Comparison of ENCODE assay signal across 9 cellular contexts in genomic region chr17:31345191-31345747, GRCh38. TPM values are rescaled to one million over a fixed set of nuclear protein-coding genes. Genes with fewer than 3 reads are reported as not detected.
DNase-seq lines count a peak whose midpoint lies in the region; ATAC-seq, FAIRE-seq and TF ChIP-seq lines count a peak whose summit lies in the region.
"Not testable (repeated sequence)": the region's sequence is repeated elsewhere in the genome, so short reads cannot be mapped to it uniquely, and the experiment has no call there.
"Had no signal": no experiment of that assay in that cellular context is flagged by ENCODE, and none has a peak within 500 bp of the region (broad histone marks: within the 10 kb centered on the region; RNA-seq: fewer than 3 reads in every experiment).

No MANE protein-coding gene starts in this region.

- not testable (repeated sequence) for H3K9ac ChIP-seq in HepG2 (ENCODE audit: insufficient read depth, low read depth, low read length)

- 93% methylated on average over 14 of the region's 34 CpGs for WGBS in HepG2 (ENCODE audit: low lambda C conversion rate)

- not testable (repeated sequence) for H3K27ac ChIP-seq in HepG2 (ENCODE audit: extremely low read length, insufficient read depth, low read length)

- not testable (repeated sequence) for H4K20me1 ChIP-seq in HepG2 (ENCODE audit: insufficient read depth, low read length)

- TF ChIP-seq CTCF in activated CD8-positive, alpha-beta T cell treated with anti-CD3 and anti-CD28 coated beads for 36 hours (IDR thresholded peaks at IDR 0.05); HepG2 (CRISPR knock-in tag; IDR thresholded peaks at IDR 0.05): not testable (repeated sequence)

- not testable (repeated sequence) for H3K4me3 Mint-ChIP-seq in activated CD8-positive, alpha-beta T cell treated with anti-CD3 and anti-CD28 coated beads for 36 hours; activated T-helper 17 cell treated with anti-CD3 and anti-CD28 coated beads, Interleukin-2, amount 50 U/mL, for 72 hours

- not testable (repeated sequence) for DNase-seq in activated CD8-positive, alpha-beta T cell treated with anti-CD3 and anti-CD28 coated beads for 36 hours; HepG2 (ENCODE audit: low spot score)

- H3K9me3 Mint-ChIP-seq in activated CD8-positive, alpha-beta T cell treated with anti-CD3 and anti-CD28 coated beads for 36 hours; activated T-helper 17 cell treated with anti-CD3 and anti-CD28 coated beads, Interleukin-2, amount 50 U/mL, for 72 hours: not testable (repeated sequence)

- peak; percentile 62 for ATAC-seq in activated CD8-positive, alpha-beta T cell treated with anti-CD3 and anti-CD28 coated beads for 36 hours
- peak; percentile 26 for ATAC-seq in activated T-helper 17 cell treated with anti-CD3 and anti-CD28 coated beads, Interleukin-2, amount 50 U/mL, for 72 hours (replicated peaks)
- ATAC-seq in esophagus mucosa: peak; percentile 35
- peak; percentile 53 for ATAC-seq in HepG2

- H3K27me3 ChIP-seq in HepG2 (ENCODE audit: control insufficient read depth in 1 of 2, insufficient read depth in 2 of 2, low read length in 2 of 2): not testable (repeated sequence)

- H3K4me2 ChIP-seq in HepG2 (ENCODE audit: low read depth, low read length): not testable (repeated sequence)

- H3K36me3 ChIP-seq in HepG2 (replicated peaks in 1 of 2; ENCODE audit: control insufficient read depth in 1 of 2, insufficient read depth in 2 of 2, low read length in 2 of 2): peaks cover 0 to 21% of the 10 kb centered on the region in 2 experiments; a peak in 3 of 5 replicates

- H3K4me3 ChIP-seq in HepG2 (replicated peaks in 1 of 3; ENCODE audit: insufficient read depth in 1 of 3, low read depth in 2 of 3, low read length in 3 of 3): not testable (repeated sequence)

- POLR2A ChIA-PET in activated CD8-positive, alpha-beta T cell treated with anti-CD3 and anti-CD28 coated beads for 36 hours (lab: Charles Lee); HepG2 (lab: Yijun Ruan, JAX): not testable (repeated sequence)

- not testable (repeated sequence) for TF ChIP-seq POLR2A in HepG2 (IDR thresholded peaks at IDR 0.05; ENCODE audit: insufficient read depth in 1 of 2, low read depth in 2 of 2, low read length in 2 of 2)

- TF ChIP-seq RAD21 in HepG2 (CRISPR knock-in tag; IDR thresholded peaks at IDR 0.05): not testable (repeated sequence)

- not testable (repeated sequence) for TF ChIP-seq EP300 in HepG2 (IDR thresholded peaks at IDR 0.05; ENCODE audit: low read depth in 2 of 2, low read length in 2 of 2); HepG2 (CRISPR knock-in tag; IDR thresholded peaks at IDR 0.05; ENCODE audit: borderline replicate concordance)

- not testable (repeated sequence) for H3K36me3 Mint-ChIP-seq in activated CD8-positive, alpha-beta T cell treated with anti-CD3 and anti-CD28 coated beads for 36 hours (ENCODE audit: low read depth)
- peaks cover 32% of the 10 kb centered on the region for H3K36me3 Mint-ChIP-seq in activated T-helper 17 cell treated with anti-CD3 and anti-CD28 coated beads, Interleukin-2, amount 50 U/mL, for 72 hours (ENCODE audit: low read depth)

- CTCF ChIA-PET in activated CD8-positive, alpha-beta T cell treated with anti-CD3 and anti-CD28 coated beads for 36 hours (lab: Charles Lee): interaction anchor here (0.9 kb wide), 1 partner anchor 79 kb away, joined by 3 read pairs; no protein-coding TSS in a partner anchor
- CTCF ChIA-PET in HepG2 (lab: Yijun Ruan, JAX; ENCODE audit: low intra/inter-chr PET ratio, low total read pairs): not testable (repeated sequence)

- not testable (repeated sequence) for H3K27me3 Mint-ChIP-seq in activated CD8-positive, alpha-beta T cell treated with anti-CD3 and anti-CD28 coated beads for 36 hours; activated T-helper 17 cell treated with anti-CD3 and anti-CD28 coated beads, Interleukin-2, amount 50 U/mL, for 72 hours

- BruUV-seq in HepG2 (replicated peaks; lab: Mats Ljungman, UMichigan): not testable (repeated sequence)

- in situ Hi-C loops in HepG2 (cut with HindIII; ENCODE audit: extremely low pct_ligation_motif_present, low pct_unique_long_range_greater_than_20kb): not testable (repeated sequence)

- not testable (repeated sequence) for H3K27ac Mint-ChIP-seq in activated CD8-positive, alpha-beta T cell treated with anti-CD3 and anti-CD28 coated beads for 36 hours; activated T-helper 17 cell treated with anti-CD3 and anti-CD28 coated beads, Interleukin-2, amount 50 U/mL, for 72 hours

- H3K9me3 ChIP-seq in HepG2 (ENCODE audit: low read length): not testable (repeated sequence)

- not testable (repeated sequence) for H3K4me1 Mint-ChIP-seq in activated CD8-positive, alpha-beta T cell treated with anti-CD3 and anti-CD28 coated beads for 36 hours (ENCODE audit: low read depth); activated T-helper 17 cell treated with anti-CD3 and anti-CD28 coated beads, Interleukin-2, amount 50 U/mL, for 72 hours

- not testable (repeated sequence) for H3K79me2 ChIP-seq in HepG2 (ENCODE audit: insufficient read depth, low read length)

- not testable (repeated sequence) for H2AFZ ChIP-seq in HepG2 (ENCODE audit: low read length)

- H3K4me1 ChIP-seq in HepG2 (ENCODE audit: insufficient read depth, low read length): not testable (repeated sequence)

- FAIRE-seq in HepG2 (lab: Jason Lieb, UNC): not testable (repeated sequence)

- intact Hi-C loops in activated CD8-positive, alpha-beta T cell treated with anti-CD3 and anti-CD28 coated beads for 36 hours (cut with micrococcal nuclease); HepG2 (cut with micrococcal nuclease; ENCODE audit: unreplicated experiment): not testable (repeated sequence)

RNA-seq across cellular contexts. Expression of gene EVI2A, which starts 23.8 kb away (rescaled TPM):
- total RNA-seq in activated CD8-positive, alpha-beta T cell treated with anti-CD3 and anti-CD28 coated beads for 36 hours: 10 to 100 TPM; 31.7 to 37.0 TPM
- 10 to 100 TPM; 11.7 to 21.8 TPM for total RNA-seq in activated T-helper 17 cell treated with anti-CD3 and anti-CD28 coated beads, Interleukin-2, amount 50 U/mL, for 72 hours
- total RNA-seq in esophagus mucosa (0.52 TPM), HepG2 (2016; rRNA removed; fragmentation: Illumina TruSeq; extraction: Trizol) (not detected in 2 replicates)
- total RNA-seq in HepG2 (2016; cell fraction: cytosol; rRNA removed; fragmentation: Illumina TruSeq; extraction: Trizol; ENCODE audit: low read depth): not detected in 2 replicates
- total RNA-seq in HepG2 (2016; cell fraction: insoluble cytoplasmic fraction; rRNA removed; fragmentation: Illumina TruSeq; extraction: Trizol): not detected in 2 replicates
- total RNA-seq in HepG2 (2016; cell fraction: membrane; rRNA removed; fragmentation: Illumina TruSeq; extraction: Trizol): not detected in 2 replicates
- not detected in 2 replicates for total RNA-seq in HepG2 (2016; cell fraction: nucleus; rRNA removed; fragmentation: Illumina TruSeq; extraction: Trizol)
- polyA plus RNA-seq in HepG2 (2011; rRNA removed): not detected in 2 replicates
- polyA plus RNA-seq in HepG2 (2011; cell fraction: cytosol; rRNA removed): not detected in 2 replicates
- polyA plus RNA-seq in HepG2 (2011; cell fraction: nucleus; rRNA removed): not detected in 2 replicates
- not detected in 2 replicates for polyA plus RNA-seq in HepG2 (2012)
- polyA plus RNA-seq in HepG2 (2016; cell fraction: cytosol; fragmentation: Illumina TruSeq; extraction: Trizol; ENCODE audit: low read depth): not detected in 2 replicates
- polyA plus RNA-seq in HepG2 (2016; cell fraction: insoluble cytoplasmic fraction; fragmentation: Illumina TruSeq; extraction: Trizol; ENCODE audit: low read depth): not detected in 2 replicates
- polyA plus RNA-seq in HepG2 (2016; cell fraction: membrane; fragmentation: Illumina TruSeq; extraction: Trizol; ENCODE audit: low read depth): not detected in 2 replicates
- not detected in 2 replicates for polyA plus RNA-seq in HepG2 (2016; cell fraction: nucleus; fragmentation: Illumina TruSeq; extraction: Trizol; ENCODE audit: insufficient read depth, low read depth)
- polyA minus RNA-seq in HepG2 (2011; rRNA and poly(A)+ RNA removed; ENCODE audit: low replicate concordance): not detected in 2 replicates
- not detected in 2 replicates for polyA minus RNA-seq in HepG2 (2011; cell fraction: cytosol; rRNA and poly(A)+ RNA removed)
- not detected in 2 replicates for polyA minus RNA-seq in HepG2 (2011; cell fraction: nucleus; rRNA and poly(A)+ RNA removed)
- total RNA-seq: H1, H7 had no signal
- polyA plus RNA-seq: A549, H1 had no signal

RNA-seq across cellular contexts. Expression of gene EVI2B, which starts 31.4 kb away (rescaled TPM):
- total RNA-seq in activated CD8-positive, alpha-beta T cell treated with anti-CD3 and anti-CD28 coated beads for 36 hours: 10 to 100 TPM; 15.0 to 16.4 TPM
- 10 to 100 TPM; 18.5 to 20.7 TPM for total RNA-seq in activated T-helper 17 cell treated with anti-CD3 and anti-CD28 coated beads, Interleukin-2, amount 50 U/mL, for 72 hours
- total RNA-seq in esophagus mucosa: 1.3 TPM
- not detected in 2 replicates for total RNA-seq in HepG2 (2016; rRNA removed; fragmentation: Illumina TruSeq; extraction: Trizol)
- not detected in 2 replicates for total RNA-seq in HepG2 (2016; cell fraction: cytosol; rRNA removed; fragmentation: Illumina TruSeq; extraction: Trizol; ENCODE audit: low read depth)
- not detected in 2 replicates for total RNA-seq in HepG2 (2016; cell fraction: insoluble cytoplasmic fraction; rRNA removed; fragmentation: Illumina TruSeq; extraction: Trizol)
- total RNA-seq in HepG2 (2016; cell fraction: membrane; rRNA removed; fragmentation: Illumina TruSeq; extraction: Trizol): not detected in 2 replicates
- not detected in 2 replicates for total RNA-seq in HepG2 (2016; cell fraction: nucleus; rRNA removed; fragmentation: Illumina TruSeq; extraction: Trizol)
- not detected in 2 replicates for polyA plus RNA-seq in HepG2 (2011; rRNA removed)
- polyA plus RNA-seq in HepG2 (2011; cell fraction: cytosol; rRNA removed): not detected in 2 replicates
- polyA plus RNA-seq in HepG2 (2011; cell fraction: nucleus; rRNA removed): not detected in 2 replicates
- not detected in 2 replicates for polyA plus RNA-seq in HepG2 (2012)
- not detected in 2 replicates for polyA plus RNA-seq in HepG2 (2016; cell fraction: cytosol; fragmentation: Illumina TruSeq; extraction: Trizol; ENCODE audit: low read depth)
- polyA plus RNA-seq in HepG2 (2016; cell fraction: insoluble cytoplasmic fraction; fragmentation: Illumina TruSeq; extraction: Trizol; ENCODE audit: low read depth): not detected in 2 replicates
- not detected in 2 replicates for polyA plus RNA-seq in HepG2 (2016; cell fraction: membrane; fragmentation: Illumina TruSeq; extraction: Trizol; ENCODE audit: low read depth)
- polyA plus RNA-seq in HepG2 (2016; cell fraction: nucleus; fragmentation: Illumina TruSeq; extraction: Trizol; ENCODE audit: insufficient read depth, low read depth): not detected in 2 replicates
- polyA minus RNA-seq in HepG2 (2011; rRNA and poly(A)+ RNA removed; ENCODE audit: low replicate concordance): not detected in 2 replicates
- polyA minus RNA-seq in HepG2 (2011; cell fraction: cytosol; rRNA and poly(A)+ RNA removed): not detected in 2 replicates
- polyA minus RNA-seq in HepG2 (2011; cell fraction: nucleus; rRNA and poly(A)+ RNA removed): 0.13 TPM in 1 of 2 replicates, not detected in the other
- total RNA-seq: H1, H7 had no signal
- polyA plus RNA-seq: H1 had no signal

RNA-seq across cellular contexts. Expression of gene RAB11FIP4, which starts 46.2 kb away (rescaled TPM):
- 10 to 100 TPM; 38.2 to 39.1 TPM for total RNA-seq in activated CD8-positive, alpha-beta T cell treated with anti-CD3 and anti-CD28 coated beads for 36 hours
- total RNA-seq in activated T-helper 17 cell treated with anti-CD3 and anti-CD28 coated beads, Interleukin-2, amount 50 U/mL, for 72 hours: 10 to 100 TPM; 19.7 to 21.7 TPM
- 10.3 TPM for total RNA-seq in esophagus mucosa
- total RNA-seq in HepG2 (2016; rRNA removed; fragmentation: Illumina TruSeq; extraction: Trizol): 89.3 and 97.5 TPM in 2 replicates
- 15.7 and 17.7 TPM in 2 replicates for total RNA-seq in HepG2 (2016; cell fraction: cytosol; rRNA removed; fragmentation: Illumina TruSeq; extraction: Trizol; ENCODE audit: low read depth)
- 82.8 and 83.9 TPM in 2 replicates for total RNA-seq in HepG2 (2016; cell fraction: insoluble cytoplasmic fraction; rRNA removed; fragmentation: Illumina TruSeq; extraction: Trizol)
- total RNA-seq in HepG2 (2016; cell fraction: membrane; rRNA removed; fragmentation: Illumina TruSeq; extraction: Trizol): 46.0 and 48.9 TPM in 2 replicates
- 51.3 and 59.0 TPM in 2 replicates for total RNA-seq in HepG2 (2016; cell fraction: nucleus; rRNA removed; fragmentation: Illumina TruSeq; extraction: Trizol)
- polyA plus RNA-seq in HepG2 (2011; rRNA removed): 28.0 and 31.2 TPM in 2 replicates
- polyA plus RNA-seq in HepG2 (2011; cell fraction: cytosol; rRNA removed): 25.5 and 31.3 TPM in 2 replicates
- 29.4 and 36.0 TPM in 2 replicates for polyA plus RNA-seq in HepG2 (2011; cell fraction: nucleus; rRNA removed)
- polyA plus RNA-seq in HepG2 (2012): 23.1 and 41.4 TPM in 2 replicates
- 7.9 and 9.3 TPM in 2 replicates for polyA plus RNA-seq in HepG2 (2016; cell fraction: cytosol; fragmentation: Illumina TruSeq; extraction: Trizol; ENCODE audit: low read depth)
- 69.1 and 77.3 TPM in 2 replicates for polyA plus RNA-seq in HepG2 (2016; cell fraction: insoluble cytoplasmic fraction; fragmentation: Illumina TruSeq; extraction: Trizol; ENCODE audit: low read depth)
- polyA plus RNA-seq in HepG2 (2016; cell fraction: membrane; fragmentation: Illumina TruSeq; extraction: Trizol; ENCODE audit: low read depth): 22.4 and 25.9 TPM in 2 replicates
- polyA plus RNA-seq in HepG2 (2016; cell fraction: nucleus; fragmentation: Illumina TruSeq; extraction: Trizol; ENCODE audit: insufficient read depth, low read depth): 62.4 and 65.5 TPM in 2 replicates
- polyA minus RNA-seq in HepG2 (2011; rRNA and poly(A)+ RNA removed; ENCODE audit: low replicate concordance): 2.3 and 38.5 TPM in 2 replicates
- 25.4 and 28.4 TPM in 2 replicates for polyA minus RNA-seq in HepG2 (2011; cell fraction: cytosol; rRNA and poly(A)+ RNA removed)
- 25.7 and 25.9 TPM in 2 replicates for polyA minus RNA-seq in HepG2 (2011; cell fraction: nucleus; rRNA and poly(A)+ RNA removed)

RNA-seq across cellular contexts. Expression of gene OMG, which starts 48.2 kb away (rescaled TPM):
- total RNA-seq in activated CD8-positive, alpha-beta T cell treated with anti-CD3 and anti-CD28 coated beads for 36 hours: under 1 TPM; 0.11 to 0.18 TPM
- total RNA-seq in activated T-helper 17 cell treated with anti-CD3 and anti-CD28 coated beads, Interleukin-2, amount 50 U/mL, for 72 hours: under 1 TPM; 0.26 to 0.42 TPM
- not detected for total RNA-seq in esophagus mucosa
- total RNA-seq in HepG2 (2016; rRNA removed; fragmentation: Illumina TruSeq; extraction: Trizol): not detected in 2 replicates
- total RNA-seq in HepG2 (2016; cell fraction: cytosol; rRNA removed; fragmentation: Illumina TruSeq; extraction: Trizol; ENCODE audit: low read depth): not detected in 2 replicates
- not detected in 2 replicates for total RNA-seq in HepG2 (2016; cell fraction: insoluble cytoplasmic fraction; rRNA removed; fragmentation: Illumina TruSeq; extraction: Trizol)
- not detected in 2 replicates for total RNA-seq in HepG2 (2016; cell fraction: membrane; rRNA removed; fragmentation: Illumina TruSeq; extraction: Trizol)
- total RNA-seq in HepG2 (2016; cell fraction: nucleus; rRNA removed; fragmentation: Illumina TruSeq; extraction: Trizol): not detected in 2 replicates
- polyA plus RNA-seq in HepG2 (2011; rRNA removed): not detected in 2 replicates
- polyA plus RNA-seq in HepG2 (2011; cell fraction: cytosol; rRNA removed): not detected in 2 replicates
- not detected in 2 replicates for polyA plus RNA-seq in HepG2 (2011; cell fraction: nucleus; rRNA removed)
- 0.24 TPM in 1 of 2 replicates, not detected in the other for polyA plus RNA-seq in HepG2 (2012)
- polyA plus RNA-seq in HepG2 (2016; cell fraction: cytosol; fragmentation: Illumina TruSeq; extraction: Trizol; ENCODE audit: low read depth): not detected in 2 replicates
- not detected in 2 replicates for polyA plus RNA-seq in HepG2 (2016; cell fraction: insoluble cytoplasmic fraction; fragmentation: Illumina TruSeq; extraction: Trizol; ENCODE audit: low read depth)
- polyA plus RNA-seq in HepG2 (2016; cell fraction: membrane; fragmentation: Illumina TruSeq; extraction: Trizol; ENCODE audit: low read depth): not detected in 2 replicates
- polyA plus RNA-seq in HepG2 (2016; cell fraction: nucleus; fragmentation: Illumina TruSeq; extraction: Trizol; ENCODE audit: insufficient read depth, low read depth): not detected in 2 replicates
- polyA minus RNA-seq in HepG2 (2011; rRNA and poly(A)+ RNA removed; ENCODE audit: low replicate concordance): not detected in 2 replicates
- not detected in 2 replicates for polyA minus RNA-seq in HepG2 (2011; cell fraction: cytosol; rRNA and poly(A)+ RNA removed)
- polyA minus RNA-seq in HepG2 (2011; cell fraction: nucleus; rRNA and poly(A)+ RNA removed): 0.37 TPM in 1 of 2 replicates, not detected in the other
- total RNA-seq: GM23248, H1, H7 had no signal
- polyA plus RNA-seq: A549; CD8-positive, alpha-beta memory T cell; H1 had no signal
